ENCODE assay signal across 1 cellular context in genomic region chr12:2795291-2796186, GRCh38.
A peak's percentile ranks its signal among the peaks of the same experiment; 100 is the strongest.
TF ChIP-seq lines count a peak whose summit lies in the region.

No MANE protein-coding gene starts in this region.

TF ChIP-seq in HepG2, 621 proteins besides CTCF, POLR2A, EP300 and RAD21 (continued from another document and continues in another):
- TF ChIP-seq, protein P1, sequence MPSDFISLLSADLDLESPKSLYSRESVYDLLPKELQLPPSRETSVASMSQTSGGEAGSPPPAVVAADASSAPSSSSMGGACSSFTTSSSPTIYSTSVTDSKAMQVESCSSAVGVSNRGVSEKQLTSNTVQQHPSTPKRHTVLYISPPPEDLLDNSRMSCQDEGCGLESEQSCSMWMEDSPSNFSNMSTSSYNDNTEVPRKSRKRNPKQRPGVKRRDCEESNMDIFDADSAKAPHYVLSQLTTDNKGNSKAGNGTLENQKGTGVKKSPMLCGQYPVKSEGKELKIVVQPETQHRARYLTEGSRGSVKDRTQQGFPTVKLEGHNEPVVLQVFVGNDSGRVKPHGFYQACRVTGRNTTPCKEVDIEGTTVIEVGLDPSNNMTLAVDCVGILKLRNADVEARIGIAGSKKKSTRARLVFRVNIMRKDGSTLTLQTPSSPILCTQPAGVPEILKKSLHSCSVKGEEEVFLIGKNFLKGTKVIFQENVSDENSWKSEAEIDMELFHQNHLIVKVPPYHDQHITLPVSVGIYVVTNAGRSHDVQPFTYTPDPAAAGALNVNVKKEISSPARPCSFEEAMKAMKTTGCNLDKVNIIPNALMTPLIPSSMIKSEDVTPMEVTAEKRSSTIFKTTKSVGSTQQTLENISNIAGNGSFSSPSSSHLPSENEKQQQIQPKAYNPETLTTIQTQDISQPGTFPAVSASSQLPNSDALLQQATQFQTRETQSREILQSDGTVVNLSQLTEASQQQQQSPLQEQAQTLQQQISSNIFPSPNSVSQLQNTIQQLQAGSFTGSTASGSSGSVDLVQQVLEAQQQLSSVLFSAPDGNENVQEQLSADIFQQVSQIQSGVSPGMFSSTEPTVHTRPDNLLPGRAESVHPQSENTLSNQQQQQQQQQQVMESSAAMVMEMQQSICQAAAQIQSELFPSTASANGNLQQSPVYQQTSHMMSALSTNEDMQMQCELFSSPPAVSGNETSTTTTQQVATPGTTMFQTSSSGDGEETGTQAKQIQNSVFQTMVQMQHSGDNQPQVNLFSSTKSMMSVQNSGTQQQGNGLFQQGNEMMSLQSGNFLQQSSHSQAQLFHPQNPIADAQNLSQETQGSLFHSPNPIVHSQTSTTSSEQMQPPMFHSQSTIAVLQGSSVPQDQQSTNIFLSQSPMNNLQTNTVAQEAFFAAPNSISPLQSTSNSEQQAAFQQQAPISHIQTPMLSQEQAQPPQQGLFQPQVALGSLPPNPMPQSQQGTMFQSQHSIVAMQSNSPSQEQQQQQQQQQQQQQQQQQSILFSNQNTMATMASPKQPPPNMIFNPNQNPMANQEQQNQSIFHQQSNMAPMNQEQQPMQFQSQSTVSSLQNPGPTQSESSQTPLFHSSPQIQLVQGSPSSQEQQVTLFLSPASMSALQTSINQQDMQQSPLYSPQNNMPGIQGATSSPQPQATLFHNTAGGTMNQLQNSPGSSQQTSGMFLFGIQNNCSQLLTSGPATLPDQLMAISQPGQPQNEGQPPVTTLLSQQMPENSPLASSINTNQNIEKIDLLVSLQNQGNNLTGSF (CRISPR knock-in tag; IDR thresholded peaks at IDR 0.05), result no peak
- TF ChIP-seq HOXA5 (CRISPR knock-in tag; IDR thresholded peaks at IDR 0.05), result 0 out of 2 replicates have a peak, but pooled peaks have one; percentile 72
- TF ChIP-seq NR2C2 (CRISPR knock-in tag; IDR thresholded peaks at IDR 0.05; ENCODE audit: borderline replicate concordance), result peak; percentile 61
- TF ChIP-seq ZNF260 (CRISPR knock-in tag; IDR thresholded peaks at IDR 0.05; ENCODE audit: borderline replicate concordance, low read depth), result no peak
- no peak for TF ChIP-seq CAMTA2 (CRISPR knock-in tag; IDR thresholded peaks at IDR 0.05; ENCODE audit: borderline replicate concordance)
- TF ChIP-seq, protein P2, sequence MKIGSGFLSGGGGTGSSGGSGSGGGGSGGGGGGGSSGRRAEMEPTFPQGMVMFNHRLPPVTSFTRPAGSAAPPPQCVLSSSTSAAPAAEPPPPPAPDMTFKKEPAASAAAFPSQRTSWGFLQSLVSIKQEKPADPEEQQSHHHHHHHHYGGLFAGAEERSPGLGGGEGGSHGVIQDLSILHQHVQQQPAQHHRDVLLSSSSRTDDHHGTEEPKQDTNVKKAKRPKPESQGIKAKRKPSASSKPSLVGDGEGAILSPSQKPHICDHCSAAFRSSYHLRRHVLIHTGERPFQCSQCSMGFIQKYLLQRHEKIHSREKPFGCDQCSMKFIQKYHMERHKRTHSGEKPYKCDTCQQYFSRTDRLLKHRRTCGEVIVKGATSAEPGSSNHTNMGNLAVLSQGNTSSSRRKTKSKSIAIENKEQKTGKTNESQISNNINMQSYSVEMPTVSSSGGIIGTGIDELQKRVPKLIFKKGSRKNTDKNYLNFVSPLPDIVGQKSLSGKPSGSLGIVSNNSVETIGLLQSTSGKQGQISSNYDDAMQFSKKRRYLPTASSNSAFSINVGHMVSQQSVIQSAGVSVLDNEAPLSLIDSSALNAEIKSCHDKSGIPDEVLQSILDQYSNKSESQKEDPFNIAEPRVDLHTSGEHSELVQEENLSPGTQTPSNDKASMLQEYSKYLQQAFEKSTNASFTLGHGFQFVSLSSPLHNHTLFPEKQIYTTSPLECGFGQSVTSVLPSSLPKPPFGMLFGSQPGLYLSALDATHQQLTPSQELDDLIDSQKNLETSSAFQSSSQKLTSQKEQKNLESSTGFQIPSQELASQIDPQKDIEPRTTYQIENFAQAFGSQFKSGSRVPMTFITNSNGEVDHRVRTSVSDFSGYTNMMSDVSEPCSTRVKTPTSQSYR (CRISPR knock-in tag; IDR thresholded peaks at IDR 0.05; ENCODE audit: borderline replicate concordance), result peak; percentile 84
- peak; percentile 59; the same call in 1 of the 2 replicates for TF ChIP-seq ZSCAN21 (CRISPR knock-in tag; IDR thresholded peaks at IDR 0.05; ENCODE audit: borderline replicate concordance)
- TF ChIP-seq MED8 (CRISPR knock-in tag; IDR thresholded peaks at IDR 0.05; ENCODE audit: insufficient replicate concordance), result no peak
- TF ChIP-seq TBX3 (IDR thresholded peaks at IDR 0.05; ENCODE audit: borderline replicate concordance), result no peak
- TF ChIP-seq ARID3A (IDR thresholded peaks at IDR 0.05; ENCODE audit: low read depth, low read length), result no peak
- TF ChIP-seq, protein P3, sequence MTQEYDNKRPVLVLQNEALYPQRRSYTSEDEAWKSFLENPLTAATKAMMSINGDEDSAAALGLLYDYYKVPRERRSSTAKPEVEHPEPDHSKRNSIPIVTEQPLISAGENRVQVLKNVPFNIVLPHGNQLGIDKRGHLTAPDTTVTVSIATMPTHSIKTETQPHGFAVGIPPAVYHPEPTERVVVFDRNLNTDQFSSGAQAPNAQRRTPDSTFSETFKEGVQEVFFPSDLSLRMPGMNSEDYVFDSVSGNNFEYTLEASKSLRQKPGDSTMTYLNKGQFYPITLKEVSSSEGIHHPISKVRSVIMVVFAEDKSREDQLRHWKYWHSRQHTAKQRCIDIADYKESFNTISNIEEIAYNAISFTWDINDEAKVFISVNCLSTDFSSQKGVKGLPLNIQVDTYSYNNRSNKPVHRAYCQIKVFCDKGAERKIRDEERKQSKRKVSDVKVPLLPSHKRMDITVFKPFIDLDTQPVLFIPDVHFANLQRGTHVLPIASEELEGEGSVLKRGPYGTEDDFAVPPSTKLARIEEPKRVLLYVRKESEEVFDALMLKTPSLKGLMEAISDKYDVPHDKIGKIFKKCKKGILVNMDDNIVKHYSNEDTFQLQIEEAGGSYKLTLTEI (CRISPR knock-in tag; conservative IDR thresholded peaks at IDR 0.05), result no peak
- TF ChIP-seq, protein P4, sequence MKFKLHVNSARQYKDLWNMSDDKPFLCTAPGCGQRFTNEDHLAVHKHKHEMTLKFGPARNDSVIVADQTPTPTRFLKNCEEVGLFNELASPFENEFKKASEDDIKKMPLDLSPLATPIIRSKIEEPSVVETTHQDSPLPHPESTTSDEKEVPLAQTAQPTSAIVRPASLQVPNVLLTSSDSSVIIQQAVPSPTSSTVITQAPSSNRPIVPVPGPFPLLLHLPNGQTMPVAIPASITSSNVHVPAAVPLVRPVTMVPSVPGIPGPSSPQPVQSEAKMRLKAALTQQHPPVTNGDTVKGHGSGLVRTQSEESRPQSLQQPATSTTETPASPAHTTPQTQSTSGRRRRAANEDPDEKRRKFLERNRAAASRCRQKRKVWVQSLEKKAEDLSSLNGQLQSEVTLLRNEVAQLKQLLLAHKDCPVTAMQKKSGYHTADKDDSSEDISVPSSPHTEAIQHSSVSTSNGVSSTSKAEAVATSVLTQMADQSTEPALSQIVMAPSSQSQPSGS (CRISPR knock-in tag; IDR thresholded peaks at IDR 0.05), result no peak
- TF ChIP-seq TRIM24 (CRISPR knock-in tag; IDR thresholded peaks at IDR 0.05), result no peak
- no peak for TF ChIP-seq KAT8 (CRISPR knock-in tag; IDR thresholded peaks at IDR 0.05)
- no peak for TF ChIP-seq ZNF556 (CRISPR knock-in tag; IDR thresholded peaks at IDR 0.05; ENCODE audit: borderline replicate concordance)
- no peak for TF ChIP-seq ZNF10 (CRISPR knock-in tag; IDR thresholded peaks at IDR 0.05; ENCODE audit: borderline replicate concordance, low read depth)
- TF ChIP-seq CCAR2 (optimal IDR thresholded peaks at IDR 0.05; ENCODE audit: low read depth, low read length), result no peak
- TF ChIP-seq DPF2 (CRISPR knock-in tag; IDR thresholded peaks at IDR 0.05; ENCODE audit: borderline replicate concordance, low read depth), result no peak
- no peak for TF ChIP-seq SMARCE1 (IDR thresholded peaks at IDR 0.05; ENCODE audit: borderline replicate concordance)
- TF ChIP-seq ZNF652 (CRISPR knock-in tag; IDR thresholded peaks at IDR 0.05; ENCODE audit: borderline replicate concordance, low read depth), result no peak
- TF ChIP-seq MAX (IDR thresholded peaks at IDR 0.05), result peak; percentile 42; the same call in 1 of the 2 replicates
- TF ChIP-seq ZBTB38 (CRISPR knock-in tag; IDR thresholded peaks at IDR 0.05), result peak; percentile 79; the same call in 1 of the 2 replicates
- peak; percentile 70 for TF ChIP-seq ZNF687 (CRISPR knock-in tag; IDR thresholded peaks at IDR 0.05)
- no peak for TF ChIP-seq ATM (IDR thresholded peaks at IDR 0.05; ENCODE audit: borderline replicate concordance)
- TF ChIP-seq, protein P5, sequence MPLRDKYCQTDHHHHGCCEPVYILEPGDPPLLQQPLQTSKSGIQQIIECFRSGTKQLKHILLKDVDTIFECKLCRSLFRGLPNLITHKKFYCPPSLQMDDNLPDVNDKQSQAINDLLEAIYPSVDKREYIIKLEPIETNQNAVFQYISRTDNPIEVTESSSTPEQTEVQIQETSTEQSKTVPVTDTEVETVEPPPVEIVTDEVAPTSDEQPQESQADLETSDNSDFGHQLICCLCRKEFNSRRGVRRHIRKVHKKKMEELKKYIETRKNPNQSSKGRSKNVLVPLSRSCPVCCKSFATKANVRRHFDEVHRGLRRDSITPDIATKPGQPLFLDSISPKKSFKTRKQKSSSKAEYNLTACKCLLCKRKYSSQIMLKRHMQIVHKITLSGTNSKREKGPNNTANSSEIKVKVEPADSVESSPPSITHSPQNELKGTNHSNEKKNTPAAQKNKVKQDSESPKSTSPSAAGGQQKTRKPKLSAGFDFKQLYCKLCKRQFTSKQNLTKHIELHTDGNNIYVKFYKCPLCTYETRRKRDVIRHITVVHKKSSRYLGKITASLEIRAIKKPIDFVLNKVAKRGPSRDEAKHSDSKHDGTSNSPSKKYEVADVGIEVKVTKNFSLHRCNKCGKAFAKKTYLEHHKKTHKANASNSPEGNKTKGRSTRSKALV (CRISPR knock-in tag; IDR thresholded peaks at IDR 0.05), result 0 out of 2 replicates have a peak, but pooled peaks have one; percentile 31
- TF ChIP-seq ZNF550 (CRISPR knock-in tag; IDR thresholded peaks at IDR 0.05; ENCODE audit: borderline replicate concordance), result no peak
- TF ChIP-seq ARNT2 (CRISPR knock-in tag; IDR thresholded peaks at IDR 0.05; ENCODE audit: low read depth), result no peak
- 0 out of 2 replicates have a peak, but pooled peaks have one; percentile 41 for TF ChIP-seq MXD3 (CRISPR knock-in tag; IDR thresholded peaks at IDR 0.05)
- TF ChIP-seq, protein P6, sequence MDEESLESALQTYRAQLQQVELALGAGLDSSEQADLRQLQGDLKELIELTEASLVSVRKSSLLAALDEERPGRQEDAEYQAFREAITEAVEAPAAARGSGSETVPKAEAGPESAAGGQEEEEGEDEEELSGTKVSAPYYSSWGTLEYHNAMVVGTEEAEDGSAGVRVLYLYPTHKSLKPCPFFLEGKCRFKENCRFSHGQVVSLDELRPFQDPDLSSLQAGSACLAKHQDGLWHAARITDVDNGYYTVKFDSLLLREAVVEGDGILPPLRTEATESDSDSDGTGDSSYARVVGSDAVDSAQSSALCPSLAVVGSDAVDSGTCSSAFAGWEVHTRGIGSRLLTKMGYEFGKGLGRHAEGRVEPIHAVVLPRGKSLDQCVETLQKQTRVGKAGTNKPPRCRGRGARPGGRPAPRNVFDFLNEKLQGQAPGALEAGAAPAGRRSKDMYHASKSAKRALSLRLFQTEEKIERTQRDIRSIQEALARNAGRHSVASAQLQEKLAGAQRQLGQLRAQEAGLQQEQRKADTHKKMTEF (CRISPR knock-in tag; IDR thresholded peaks at IDR 0.05), result peak; percentile 41; the same call in 1 of the 2 replicates
- no peak for TF ChIP-seq FOXK2 (IDR thresholded peaks at IDR 0.05)
- TF ChIP-seq ZC3H4 (CRISPR knock-in tag; IDR thresholded peaks at IDR 0.05; ENCODE audit: borderline replicate concordance), result no peak
- TF ChIP-seq, protein P7, sequence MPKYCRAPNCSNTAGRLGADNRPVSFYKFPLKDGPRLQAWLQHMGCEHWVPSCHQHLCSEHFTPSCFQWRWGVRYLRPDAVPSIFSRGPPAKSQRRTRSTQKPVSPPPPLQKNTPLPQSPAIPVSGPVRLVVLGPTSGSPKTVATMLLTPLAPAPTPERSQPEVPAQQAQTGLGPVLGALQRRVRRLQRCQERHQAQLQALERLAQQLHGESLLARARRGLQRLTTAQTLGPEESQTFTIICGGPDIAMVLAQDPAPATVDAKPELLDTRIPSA (CRISPR knock-in tag; IDR thresholded peaks at IDR 0.05; ENCODE audit: borderline replicate concordance), result no peak
